Comparison of ENCODE assay signal across 12 cellular contexts in the genomic region with DNA sequence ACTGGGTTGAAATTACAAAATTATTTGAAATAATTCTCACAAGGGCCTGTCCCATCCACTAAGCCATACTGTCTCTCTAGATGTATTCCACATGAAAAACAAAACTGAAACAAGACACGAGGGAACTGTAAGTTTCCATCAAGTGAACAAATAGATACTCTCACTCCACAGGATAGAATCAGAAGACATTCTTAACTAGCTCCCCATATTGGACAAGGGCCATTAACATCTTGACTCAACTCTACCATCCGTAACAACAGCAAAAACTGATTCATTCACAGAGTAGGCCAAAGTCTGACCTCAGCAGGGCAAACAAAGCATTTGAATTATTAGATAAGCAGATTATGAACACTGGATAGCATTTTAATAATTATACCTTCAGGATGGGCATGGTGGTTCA.
DNase-seq lines count a peak whose midpoint lies in the region; ATAC-seq lines count a peak whose summit lies in the region.
"Had no signal": no experiment of that assay in that cellular context is flagged by ENCODE, and none has a peak within 500 bp of the region (broad histone marks: within the 10 kb centered on the region; RNA-seq: fewer than 3 reads in every experiment).

No MANE protein-coding gene starts in this region.

- no peaks in the 10 kb centered on the region for H3K27me3 Mint-ChIP-seq in activated T-cell treated with anti-CD3 and anti-CD28 coated beads, Interleukin-2, amount 50 U/mL, for 24 hours
- H3K27me3 Mint-ChIP-seq in stimulated activated naive CD8-positive, alpha-beta T cell treated with anti-CD3 and anti-CD28 coated beads, Interleukin-15, Interleukin-2, amounts not matched to agents 100 ng/mL and 50 ng/mL, for 24 hours, result no peaks in the 10 kb centered on the region

- peaks cover 46% of the 10 kb centered on the region for H3K4me1 Mint-ChIP-seq in activated T-cell treated with anti-CD3 and anti-CD28 coated beads, Interleukin-2, amount 50 U/mL, for 24 hours (ENCODE audit: low read depth)
- H3K4me1 Mint-ChIP-seq in stimulated activated naive CD8-positive, alpha-beta T cell treated with anti-CD3 and anti-CD28 coated beads, Interleukin-15, Interleukin-2, amounts not matched to agents 100 ng/mL and 50 ng/mL, for 24 hours (ENCODE audit: low read depth), result peaks cover 37% of the 10 kb centered on the region

- DNase-seq in activated T-cell treated with anti-CD3 and anti-CD28 coated beads, Interleukin-2, amount 50 U/mL, for 24 hours, result no peak
- DNase-seq in activated T-cell treated with anti-CD3 and anti-CD28 coated beads, Interleukin-2, amount 50 U/mL, for 1 hour, result no peak
- DNase-seq in epithelial cell of prostate (ENCODE audit: low read depth, low spot score) (no peak), HuH-7.5 (ENCODE audit: low spot score) (no peak), OCI-M2 (lab: John Stamatoyannopoulos, UW; ENCODE audit: unreplicated experiment) (no peak), RPMI8226 (no peak)
- DNase-seq: activated effector memory CD4-positive, alpha-beta T cell treated with anti-CD3 and anti-CD28 coated beads, Interleukin-2, amount 50 U/mL, for 16 hours; C1 segment of cervical spinal cord; Kasumi-1 had no signal

- H3K36me3 Mint-ChIP-seq in activated T-cell treated with anti-CD3 and anti-CD28 coated beads, Interleukin-2, amount 50 U/mL, for 24 hours (ENCODE audit: low read depth), result peaks cover 33% of the 10 kb centered on the region
- peaks cover 13% of the 10 kb centered on the region for H3K36me3 Mint-ChIP-seq in stimulated activated naive CD8-positive, alpha-beta T cell treated with anti-CD3 and anti-CD28 coated beads, Interleukin-15, Interleukin-2, amounts not matched to agents 100 ng/mL and 50 ng/mL, for 24 hours (ENCODE audit: low read depth)

- H3K4me3 Mint-ChIP-seq in activated T-cell treated with anti-CD3 and anti-CD28 coated beads, Interleukin-2, amount 50 U/mL, for 24 hours, result no peak overlapping the region
- peak overlapping the region; percentile 4 for H3K4me3 Mint-ChIP-seq in stimulated activated naive CD8-positive, alpha-beta T cell treated with anti-CD3 and anti-CD28 coated beads, Interleukin-15, Interleukin-2, amounts not matched to agents 100 ng/mL and 50 ng/mL, for 24 hours
- H3K4me3 Mint-ChIP-seq: neural crest cell had no signal

- no peaks in the 10 kb centered on the region for H3K9me3 Mint-ChIP-seq in activated T-cell treated with anti-CD3 and anti-CD28 coated beads, Interleukin-2, amount 50 U/mL, for 24 hours
- no peaks in the 10 kb centered on the region for H3K9me3 Mint-ChIP-seq in stimulated activated naive CD8-positive, alpha-beta T cell treated with anti-CD3 and anti-CD28 coated beads, Interleukin-15, Interleukin-2, amounts not matched to agents 100 ng/mL and 50 ng/mL, for 24 hours
- H3K9me3 Mint-ChIP-seq: neural crest cell had no signal

- peak overlapping the region; percentile 4 for H3K27ac ChIP-seq in epithelial cell of prostate

- peak overlapping the region; percentile 48 for H3K27ac Mint-ChIP-seq in activated T-cell treated with anti-CD3 and anti-CD28 coated beads, Interleukin-2, amount 50 U/mL, for 24 hours
- peak overlapping the region; percentile 71 for H3K27ac Mint-ChIP-seq in stimulated activated naive CD8-positive, alpha-beta T cell treated with anti-CD3 and anti-CD28 coated beads, Interleukin-15, Interleukin-2, amounts not matched to agents 100 ng/mL and 50 ng/mL, for 24 hours

- ATAC-seq in HG03571 (IDR thresholded peaks at IDR 0.05; ENCODE audit: unreplicated experiment), result peak; percentile 64
